In the genomic region with DNA sequence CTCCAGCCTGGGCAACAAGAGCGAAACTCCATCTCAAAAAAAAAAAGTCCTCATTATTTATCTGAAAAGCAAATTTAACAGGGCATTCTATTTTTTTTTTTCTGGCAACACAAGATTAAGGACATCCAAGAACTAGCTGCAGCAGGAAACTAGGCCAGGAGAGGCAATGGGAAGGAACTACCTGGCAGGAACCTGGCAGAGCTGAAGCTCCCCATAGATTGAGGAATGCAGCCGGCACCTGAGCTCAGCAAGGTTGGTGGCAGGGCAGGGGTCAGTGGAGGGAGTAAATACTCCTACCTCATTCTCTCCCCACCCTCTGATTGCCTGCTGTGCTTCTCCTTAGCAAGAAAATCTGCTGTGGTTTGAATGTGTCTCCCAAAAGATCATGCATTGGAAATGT, we compare ENCODE assay signal across 17 cellular contexts. TPM values are rescaled to one million over a fixed set of nuclear protein-coding genes. Genes with fewer than 3 reads are reported as not detected.
DNase-seq lines count a peak whose midpoint lies in the region; ATAC-seq and TF ChIP-seq lines count a peak whose summit lies in the region.
"Had no signal": no experiment of that assay in that cellular context is flagged by ENCODE, and none has a peak within 500 bp of the region (broad histone marks: within the 10 kb centered on the region; RNA-seq: fewer than 3 reads in every experiment).

No MANE protein-coding gene starts in this region.

- no peaks in the 10 kb centered on the region for H3K9me3 ChIP-seq in esophagus muscularis mucosa

- peak overlapping the region; percentile 5 for H2BK5ac ChIP-seq in mesendoderm (ENCODE audit: low read length)

- H3K27ac Mint-ChIP-seq in WTC11, result no peak overlapping the region
- H3K27ac Mint-ChIP-seq: CD4-positive, alpha-beta memory T cell had no signal

- no peaks in the 10 kb centered on the region for H3K27me3 ChIP-seq in mesendoderm (ENCODE audit: insufficient read depth, low read length, poor library complexity)
- no peaks in the 10 kb centered on the region for H3K27me3 ChIP-seq in esophagus muscularis mucosa
- H3K27me3 ChIP-seq: BLaER1 had no signal

- CTCF ChIA-PET in WTC11 (lab: Charles Lee), result interaction anchor here (0.7 to 3.3 kb wide), 6 partner anchors 12 to 66 kb away, joined by 3 to 18 read pairs (median 3); no protein-coding TSS in a partner anchor

- TF ChIP-seq EP300 in Ishikawa (IDR thresholded peaks at IDR 0.05; ENCODE audit: borderline replicate concordance) (no peak), esophagus muscularis mucosa (IDR thresholded peaks at IDR 0.05) (no peak)

- H3K27me3 Mint-ChIP-seq in WTC11 (ENCODE audit: low read depth), result no peaks in the 10 kb centered on the region; the same call in 1 of the 2 replicates

- no peak overlapping the region for H2BK15ac ChIP-seq in mesendoderm (replicated peaks; ENCODE audit: low read depth)

- ATAC-seq in WTC11, result peak; percentile 27; the same call in 1 of the 2 replicates

- H3K56ac ChIP-seq in mesendoderm (ENCODE audit: low read length), result no peak overlapping the region

- WGBS in mesendoderm (ENCODE audit: extremely low coverage, insufficient coverage, low lambda C conversion rate), result no CpG with 5 or more reads among the region's 2 CpGs
- WGBS in esophagus muscularis mucosa, result 90% methylated on average over 2 of the region's 2 CpGs

- H3K4me3 ChIP-seq in mesendoderm (ENCODE audit: low read length) (no peak overlapping the region), esophagus muscularis mucosa (no peak overlapping the region)
- H3K4me3 ChIP-seq: BLaER1 had no signal

- H3K4me3 Mint-ChIP-seq in WTC11, result no peak overlapping the region
- H3K4me3 Mint-ChIP-seq: CD14-positive monocyte; CD4-positive, alpha-beta memory T cell; H9 had no signal

- peaks cover 11% of the 10 kb centered on the region; the same call in 1 of the 2 replicates for H3K9me3 Mint-ChIP-seq in WTC11
- H3K9me3 Mint-ChIP-seq: CD4-positive, alpha-beta memory T cell had no signal

- H3K4me1 ChIP-seq in mesendoderm (ENCODE audit: control insufficient read depth, low read depth, low read length) (peaks cover 9% of the 10 kb centered on the region), esophagus muscularis mucosa (no peaks in the 10 kb centered on the region)
- H3K4me1 ChIP-seq: BLaER1 had no signal

- peaks cover 8% of the 10 kb centered on the region for H3K4me1 Mint-ChIP-seq in WTC11
- H3K4me1 Mint-ChIP-seq: CD14-positive monocyte; CD4-positive, alpha-beta memory T cell had no signal

- no peaks in the 10 kb centered on the region for H3K79me1 ChIP-seq in mesendoderm (ENCODE audit: low read length)

- H3K18ac ChIP-seq in mesendoderm (ENCODE audit: low read length), result no peak overlapping the region

- H3K27ac ChIP-seq in mesendoderm (ENCODE audit: low read depth, low read length), result no peak overlapping the region
- H3K27ac ChIP-seq in esophagus muscularis mucosa (replicated peaks in 1 of 4), result no peak overlapping the region
- H3K27ac ChIP-seq: BLaER1 had no signal

- H4K8ac ChIP-seq in mesendoderm (ENCODE audit: low read depth, low read length), result no peak overlapping the region

- H3K23ac ChIP-seq in mesendoderm (ENCODE audit: low read length), result no peak overlapping the region

- DNase-seq in G401 (ENCODE audit: low spot score), result peak; percentile 73
- DNase-seq in WTC11 (ENCODE audit: low spot score), result no peak
- DNase-seq in mesendoderm, result no peak
- no peak for DNase-seq in NCI-H345 (lab: John Stamatoyannopoulos, UW)
- no peak for DNase-seq in esophagus muscularis mucosa (ENCODE audit: extremely low spot score)
- no peak for DNase-seq in RKO (ENCODE audit: low spot score)
- DNase-seq in kidney glomerular epithelial cell (lab: John Stamatoyannopoulos, UW), result no peak
- DNase-seq: 8988T; CD4-positive, alpha-beta memory T cell; DMS153; DMS79; GF-D8; GOT3; H9 had no signal

- H3K4me2 ChIP-seq in mesendoderm (ENCODE audit: low read length), result no peak overlapping the region
- H3K4me2 ChIP-seq: BLaER1 had no signal

- TF ChIP-seq RAD21 in Ishikawa (IDR thresholded peaks at IDR 0.05; ENCODE audit: low read depth), result no peak

- no peaks in the 10 kb centered on the region for H3K79me2 ChIP-seq in mesendoderm (ENCODE audit: control insufficient read depth, insufficient read depth, low read length)

- intact Hi-C loops in esophagus muscularis mucosa (cut with DNase I), result no loop called here

- TF ChIP-seq CTCF in WTC11 (IDR thresholded peaks at IDR 0.05), result no peak
- no peak for TF ChIP-seq CTCF in esophagus muscularis mucosa (IDR thresholded peaks at IDR 0.05)

- H2BK120ac ChIP-seq in mesendoderm (ENCODE audit: low read depth, low read length), result no peak overlapping the region

- no peak overlapping the region for H3K4ac ChIP-seq in mesendoderm (ENCODE audit: low read depth, low read length)

- POLR2A ChIA-PET in WTC11 (lab: Charles Lee), result no interaction called here

- no peak overlapping the region for H4K5ac ChIP-seq in mesendoderm (ENCODE audit: low read length)

- no peaks in the 10 kb centered on the region for H3K36me3 Mint-ChIP-seq in WTC11
- H3K36me3 Mint-ChIP-seq: CD14-positive monocyte; CD4-positive, alpha-beta memory T cell had no signal

- TF ChIP-seq POLR2A in esophagus muscularis mucosa (IDR thresholded peaks at IDR 0.05; ENCODE audit: low read depth), result no peak

- no peak overlapping the region for H2AK5ac ChIP-seq in mesendoderm (ENCODE audit: low read length)

- in situ Hi-C loops in G401 (cut with HindIII; ENCODE audit: low sequenced_read_pairs), result no loop called here

- no peaks in the 10 kb centered on the region for H3K36me3 ChIP-seq in mesendoderm (ENCODE audit: control insufficient read depth, insufficient read depth, low read length)
- no peaks in the 10 kb centered on the region for H3K36me3 ChIP-seq in esophagus muscularis mucosa
- H3K36me3 ChIP-seq: BLaER1 had no signal

- no peak overlapping the region for H3K9ac ChIP-seq in mesendoderm (ENCODE audit: low read length)
- H3K9ac ChIP-seq: BLaER1 had no signal

TF ChIP-seq in Ishikawa, 13 proteins besides CTCF, POLR2A, EP300 and RAD21 (continues in another document):
- TF ChIP-seq TEAD4 (IDR thresholded peaks at IDR 0.05) (peak; percentile 54), TCF12 (IDR thresholded peaks at IDR 0.05; ENCODE audit: low read depth) (no peak), YY1 (IDR thresholded peaks at IDR 0.05; ENCODE audit: low read depth) (no peak)
- TF ChIP-seq, protein P1, sequence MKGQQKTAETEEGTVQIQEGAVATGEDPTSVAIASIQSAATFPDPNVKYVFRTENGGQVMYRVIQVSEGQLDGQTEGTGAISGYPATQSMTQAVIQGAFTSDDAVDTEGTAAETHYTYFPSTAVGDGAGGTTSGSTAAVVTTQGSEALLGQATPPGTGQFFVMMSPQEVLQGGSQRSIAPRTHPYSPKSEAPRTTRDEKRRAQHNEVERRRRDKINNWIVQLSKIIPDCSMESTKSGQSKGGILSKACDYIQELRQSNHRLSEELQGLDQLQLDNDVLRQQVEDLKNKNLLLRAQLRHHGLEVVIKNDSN (IDR thresholded peaks at IDR 0.05), result no peak

TF ChIP-seq in WTC11, 78 proteins besides CTCF, POLR2A, EP300 and RAD21:
- TF ChIP-seq, protein P2, sequence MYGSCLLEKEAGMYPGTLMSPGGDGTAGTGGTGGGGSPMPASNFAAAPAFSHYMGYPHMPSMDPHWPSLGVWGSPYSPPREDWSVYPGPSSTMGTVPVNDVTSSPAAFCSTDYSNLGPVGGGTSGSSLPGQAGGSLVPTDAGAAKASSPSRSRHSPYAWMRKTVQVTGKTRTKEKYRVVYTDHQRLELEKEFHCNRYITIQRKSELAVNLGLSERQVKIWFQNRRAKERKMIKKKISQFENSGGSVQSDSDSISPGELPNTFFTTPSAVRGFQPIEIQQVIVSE (CRISPR knock-in tag; IDR thresholded peaks at IDR 0.05; ENCODE audit: borderline replicate concordance), result no peak
- TF ChIP-seq FOXJ3 (CRISPR knock-in tag; IDR thresholded peaks at IDR 0.05; ENCODE audit: borderline replicate concordance) (no peak), NFE2L1 (CRISPR knock-in tag; IDR thresholded peaks at IDR 0.05) (no peak), ETV6 (CRISPR knock-in tag; IDR thresholded peaks at IDR 0.05) (no peak), GABPB1 (CRISPR knock-in tag; IDR thresholded peaks at IDR 0.05) (no peak), ZNF416 (CRISPR knock-in tag; IDR thresholded peaks at IDR 0.05) (no peak), GRHL2 (CRISPR knock-in tag; IDR thresholded peaks at IDR 0.05; ENCODE audit: insufficient replicate concordance, severe bottlenecking) (no peak), ZNF219 (CRISPR knock-in tag; IDR thresholded peaks at IDR 0.05; ENCODE audit: borderline replicate concordance) (no peak), TCF7 (CRISPR knock-in tag; IDR thresholded peaks at IDR 0.05; ENCODE audit: low read depth) (no peak)
- TF ChIP-seq, protein P3, sequence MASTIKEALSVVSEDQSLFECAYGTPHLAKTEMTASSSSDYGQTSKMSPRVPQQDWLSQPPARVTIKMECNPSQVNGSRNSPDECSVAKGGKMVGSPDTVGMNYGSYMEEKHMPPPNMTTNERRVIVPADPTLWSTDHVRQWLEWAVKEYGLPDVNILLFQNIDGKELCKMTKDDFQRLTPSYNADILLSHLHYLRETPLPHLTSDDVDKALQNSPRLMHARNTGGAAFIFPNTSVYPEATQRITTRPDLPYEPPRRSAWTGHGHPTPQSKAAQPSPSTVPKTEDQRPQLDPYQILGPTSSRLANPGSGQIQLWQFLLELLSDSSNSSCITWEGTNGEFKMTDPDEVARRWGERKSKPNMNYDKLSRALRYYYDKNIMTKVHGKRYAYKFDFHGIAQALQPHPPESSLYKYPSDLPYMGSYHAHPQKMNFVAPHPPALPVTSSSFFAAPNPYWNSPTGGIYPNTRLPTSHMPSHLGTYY (CRISPR knock-in tag; IDR thresholded peaks at IDR 0.05), result no peak
- TF ChIP-seq, protein P4, sequence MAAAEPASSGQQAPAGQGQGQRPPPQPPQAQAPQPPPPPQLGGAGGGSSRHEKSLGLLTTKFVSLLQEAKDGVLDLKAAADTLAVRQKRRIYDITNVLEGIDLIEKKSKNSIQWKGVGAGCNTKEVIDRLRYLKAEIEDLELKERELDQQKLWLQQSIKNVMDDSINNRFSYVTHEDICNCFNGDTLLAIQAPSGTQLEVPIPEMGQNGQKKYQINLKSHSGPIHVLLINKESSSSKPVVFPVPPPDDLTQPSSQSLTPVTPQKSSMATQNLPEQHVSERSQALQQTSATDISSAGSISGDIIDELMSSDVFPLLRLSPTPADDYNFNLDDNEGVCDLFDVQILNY (CRISPR knock-in tag; IDR thresholded peaks at IDR 0.05), result no peak

RNA-seq across cellular contexts. Expression of a gene that starts 30.4 kb away (rescaled TPM):
- 82.0 and 98.8 TPM in 2 replicates for total RNA-seq in G401 (2014; rRNA removed; shearing (Covaris generic))
- 163 to 166 TPM (median 165 TPM) in 3 replicates for total RNA-seq in WTC11 (2021)
- 350 TPM for polyA plus RNA-seq in mesendoderm (2013, experiment 1 of 2)
- polyA plus RNA-seq in mesendoderm (2013, experiment 2 of 2), result 343 TPM
- 100 to 1,000 TPM; 154 to 215 (median 192) TPM for total RNA-seq in esophagus muscularis mucosa
